Comparison of ENCODE assay signal across 21 cellular contexts in genomic region chr17:17400070-17400469, GRCh38.
A peak's percentile ranks its signal among the peaks of the same experiment; 100 is the strongest.
DNase-seq lines count a peak whose midpoint lies in the region; ATAC-seq, FAIRE-seq and TF ChIP-seq lines count a peak whose summit lies in the region.
"Had no signal": no experiment of that assay in that cellular context is flagged by ENCODE, and none has a peak within 500 bp of the region (broad histone marks: within the 10 kb centered on the region; RNA-seq: fewer than 3 reads in every experiment).

No MANE protein-coding gene starts in this region.

- no TSS peak for BruUV-seq in IMR-90 (replicated peaks; lab: Mats Ljungman, UMichigan)

- H4K20me1 ChIP-seq in IMR-90 (ENCODE audit: insufficient read depth, low read length) (no peaks in the 10 kb centered on the region), neural cell (ENCODE audit: insufficient read depth) (no peaks in the 10 kb centered on the region)

- H2BK5ac ChIP-seq in IMR-90 (ENCODE audit: low read depth, low read length, poor library complexity, severe bottlenecking): no peak overlapping the region

- 0 out of 2 replicates have a peak overlapping the region, but pooled peaks have one; percentile 13 for H2BK120ac ChIP-seq in IMR-90 (ENCODE audit: low read depth, low read length)

- FAIRE-seq in A549 (lab: Jason Lieb, UNC): peak; percentile 67
- FAIRE-seq in bronchial epithelial cell (lab: Jason Lieb, UNC): peak; percentile 13
- FAIRE-seq: GM19239, H54 had no signal

- intact Hi-C loops in IMR-90 (cut with micrococcal nuclease): no loop called here

- H3K9me3 ChIP-seq in A549 (no peaks in the 10 kb centered on the region), IMR-90 (ENCODE audit: control insufficient read depth, insufficient read depth, low read length) (no peaks in the 10 kb centered on the region; the same call in 1 of the 2 replicates), neural cell (ENCODE audit: low read length) (no peaks in the 10 kb centered on the region)
- H3K9me3 ChIP-seq: SJSA1 had no signal

- H2AK9ac ChIP-seq in IMR-90 (replicated peaks; ENCODE audit: low read depth, low read length, poor library complexity): peak overlapping the region; percentile 7

- peaks cover 2% of the 10 kb centered on the region for H3F3A ChIP-seq in neural cell (ENCODE audit: insufficient read depth, low read length, poor library complexity, severe bottlenecking)

- 74% methylated on average over 12 of the region's 12 CpGs for WGBS in A549 (ENCODE audit: missing lambda C conversion rate)
- WGBS in IMR-90 (ENCODE audit: extremely low coverage in 2 of 2, insufficient read length in 1 of 2), 2 experiments: 20% methylated on average over 1 of the region's 12 CpGs; no CpG with 5 or more reads in 1 of the 2 experiments

- H4K5ac ChIP-seq in IMR-90 (ENCODE audit: low read depth, low read length): no peak overlapping the region

- H3K23ac ChIP-seq in IMR-90 (ENCODE audit: low read depth, low read length): no peak overlapping the region

- TF ChIP-seq POLR2A in A549 (IDR thresholded peaks at IDR 0.05; ENCODE audit: low read length) (no peak), IMR-90 (IDR thresholded peaks at IDR 0.05; ENCODE audit: low read depth, low read length) (no peak)

- H2AFZ ChIP-seq in IMR-90 (replicated peaks; ENCODE audit: low read length, poor library complexity) (peak overlapping the region; percentile 65), neural cell (ENCODE audit: low read depth, low read length) (no peak overlapping the region)
- H2AFZ ChIP-seq: PC-9 had no signal

- no peaks in the 10 kb centered on the region for H3K79me1 ChIP-seq in IMR-90 (ENCODE audit: low read depth in 1 of 2, low read length in 2 of 2)

- 0 out of 2 replicates have a peak overlapping the region, but pooled peaks have one; percentile 54 for H2AK5ac ChIP-seq in IMR-90 (ENCODE audit: low read depth, low read length)

- in situ Hi-C loops in IMR-90 (cut with MboI; ENCODE audit: low sequenced_read_pairs): loop anchor here (5.0 kb wide), 1 partner anchor 52 kb away; no protein-coding TSS in a partner anchor
- in situ Hi-C loops in ACHN (cut with HindIII; ENCODE audit: low pct_ligation_motif_present, low pct_unique_long_range_greater_than_20kb, low sequenced_read_pairs): no loop called here

- ATAC-seq in A549: no peak
- ATAC-seq in IMR-90 (ENCODE audit: low read depth): no peak

- no peak overlapping the region for H4K8ac ChIP-seq in IMR-90 (ENCODE audit: low read depth in 2 of 2, low read length in 2 of 2)

- H3K4ac ChIP-seq in IMR-90 (ENCODE audit: low read depth, low read length): no peak overlapping the region

- TF ChIP-seq CTCF in A549 (IDR thresholded peaks at IDR 0.05) (no peak), IMR-90 (conservative IDR thresholded peaks at IDR 0.05; ENCODE audit: low read depth, low read length) (no peak), bronchial epithelial cell (IDR thresholded peaks at IDR 0.05; ENCODE audit: insufficient read depth, low read length, severe bottlenecking) (no peak), neural cell (IDR thresholded peaks at IDR 0.05; ENCODE audit: poor library complexity, severe bottlenecking) (no peak), GM10248 (IDR thresholded peaks at IDR 0.05; ENCODE audit: control extremely low read depth, extremely low read depth, low read depth, missing control alignments) (no peak)

- H3K9me1 ChIP-seq in IMR-90 (ENCODE audit: insufficient read depth, low read length): peaks cover 9% of the 10 kb centered on the region

- no peak overlapping the region for H3K56ac ChIP-seq in IMR-90 (ENCODE audit: extremely low read depth, insufficient read depth, low read length)

- H3K79me2 ChIP-seq in neural cell (replicated peaks; ENCODE audit: insufficient read depth, low read length): no peaks in the 10 kb centered on the region

- H3K27me3 ChIP-seq in IMR-90 (ENCODE audit: control insufficient read depth, insufficient read depth, low read length) (no peaks in the 10 kb centered on the region), bronchial epithelial cell (ENCODE audit: control insufficient read depth, insufficient read depth, low read length) (no peaks in the 10 kb centered on the region), neural cell (ENCODE audit: insufficient read depth, low read depth, low read length) (no peaks in the 10 kb centered on the region)
- H3K27me3 ChIP-seq: SJSA1 had no signal

- H3K4me3 ChIP-seq in A549: no peak overlapping the region
- H3K4me3 ChIP-seq in IMR-90 (ENCODE audit: insufficient read depth, low read depth, low read length): no peak overlapping the region
- no peak overlapping the region for H3K4me3 ChIP-seq in bronchial epithelial cell (ENCODE audit: low read depth, low read length)
- H3K4me3 ChIP-seq in neural cell (ENCODE audit: low read length): no peak overlapping the region
- H3K4me3 ChIP-seq: PC-9, SJSA1 had no signal

- H3K4me1 ChIP-seq in A549: peaks cover 6% of the 10 kb centered on the region; the same call in 1 of the 3 replicates
- peaks cover 11% of the 10 kb centered on the region for H3K4me1 ChIP-seq in IMR-90 (ENCODE audit: control insufficient read depth, insufficient read depth, low read length)

- TF ChIP-seq RAD21 in A549 (conservative IDR thresholded peaks at IDR 0.05 in 1 of 2, IDR thresholded peaks at IDR 0.05 in 1 of 2): no peak
- no peak for TF ChIP-seq RAD21 in IMR-90 (IDR thresholded peaks at IDR 0.05; ENCODE audit: low read length)
- TF ChIP-seq RAD21 in neural cell (conservative IDR thresholded peaks at IDR 0.05): no peak

- H3K9ac ChIP-seq in IMR-90 (ENCODE audit: low read depth, low read length): no peak overlapping the region
- no peak overlapping the region for H3K9ac ChIP-seq in neural cell (ENCODE audit: low read length)

- no peak overlapping the region for H3K14ac ChIP-seq in IMR-90 (replicated peaks; ENCODE audit: low read depth, low read length)

- no peak overlapping the region for H3K18ac ChIP-seq in IMR-90 (ENCODE audit: low read depth, low read length)

- H3K36me3 ChIP-seq in IMR-90 (ENCODE audit: control insufficient read depth, insufficient read depth, low read length): no peaks in the 10 kb centered on the region
- H3K36me3 ChIP-seq in bronchial epithelial cell (ENCODE audit: control insufficient read depth, insufficient read depth, low read length): no peaks in the 10 kb centered on the region
- H3K36me3 ChIP-seq in neural cell (ENCODE audit: insufficient read depth, low read length): no peaks in the 10 kb centered on the region
- H3K36me3 ChIP-seq: SJSA1 had no signal

- dilution Hi-C loops in IMR-90 (cut with HindIII; ENCODE audit: low sequenced_read_pairs, unreplicated experiment): no loop called here

- DNase-seq in A549 (ENCODE audit: low read depth in 1 of 2, low spot score in 1 of 2) (no peak), IMR-90 (no peak), bronchial epithelial cell (ENCODE audit: low read depth) (no peak), NCI-H2196 treated with DMSO at 0.1 percent for 48 hours (lab: John Stamatoyannopoulos, UW; ENCODE audit: unreplicated experiment) (no peak), GM10248 (ENCODE audit: extremely low spot score) (no peak), C1 segment of cervical spinal cord (lab: John Stamatoyannopoulos, UW) (no peak), ACHN (no peak)
- DNase-seq: AML-193, Calu3, DMS79 treated with DMSO at 0.1 percent for 48 hours, KG1, MM.1S, NCI-H2029 treated with DMSO at 0.1 percent for 48 hours, NCI-H2227 treated with DMSO at 0.1 percent for 48 hours, NCI-H526 treated with DMSO at 0.1 percent for 48 hours, PC-9, Right ventricle myocardium superior had no signal

- TF ChIP-seq EP300 in A549 (IDR thresholded peaks at IDR 0.05) (no peak), neural cell (conservative IDR thresholded peaks at IDR 0.05; ENCODE audit: poor library complexity, severe bottlenecking) (no peak)

- H4K91ac ChIP-seq in IMR-90 (ENCODE audit: insufficient read depth, low read depth, low read length): no peak overlapping the region

- CTCF ChIA-PET in A549 (lab: Yijun Ruan, JAX): interaction anchor here (0.7 to 1.3 kb wide), 4 partner anchors 8 to 19 kb away, joined by 3 to 4 read pairs (median 3); no protein-coding TSS in a partner anchor
- CTCF ChIA-PET in IMR-90 (lab: Yijun Ruan, JAX): interaction anchor here (0.7 kb wide), 1 partner anchor 19 kb away, joined by 3 read pairs; no protein-coding TSS in a partner anchor
- CTCF ChIA-PET in GM10248 (lab: Yijun Ruan, JAX): no interaction called here

- H3K9me2 ChIP-seq in neural cell (ENCODE audit: insufficient read depth, low read length): no peaks in the 10 kb centered on the region

- no peak overlapping the region for H3K4me2 ChIP-seq in A549
- no peak overlapping the region for H3K4me2 ChIP-seq in IMR-90 (ENCODE audit: low read depth, low read length)
- no peak overlapping the region for H3K4me2 ChIP-seq in neural cell (ENCODE audit: low read length)
- H3K4me2 ChIP-seq: PC-9 had no signal

- H3K27ac ChIP-seq in A549 (no peak overlapping the region), IMR-90 (ENCODE audit: insufficient read depth, low read length) (no peak overlapping the region), neural cell (ENCODE audit: low read length) (peak overlapping the region; percentile 77)
- H3K27ac ChIP-seq: PC-9, SJSA1 had no signal

- H2BK20ac ChIP-seq in IMR-90 (ENCODE audit: low read depth, low read length): no peak overlapping the region

- peak overlapping the region; percentile 83; the same call in 2 of the 3 replicates for H2BK15ac ChIP-seq in IMR-90 (ENCODE audit: low read depth, low read length)

- POLR2A ChIA-PET in A549 (lab: Yijun Ruan, JAX) (no interaction called here), IMR-90 (lab: Charles Lee; ENCODE audit: unreplicated experiment) (no interaction called here), GM10248 (lab: Yijun Ruan, JAX) (no interaction called here)

TF ChIP-seq in A549, 52 proteins besides CTCF, POLR2A, EP300 and RAD21:
- no peak for TF ChIP-seq FOSB (CRISPR knock-in tag; IDR thresholded peaks at IDR 0.05)
- TF ChIP-seq POLR2AphosphoS2 (conservative IDR thresholded peaks at IDR 0.05; ENCODE audit: low read length): no peak
- no peak for TF ChIP-seq SMC3 (IDR thresholded peaks at IDR 0.05)

TF ChIP-seq in IMR-90, 13 proteins besides CTCF, POLR2A, EP300 and RAD21:
- no peak for TF ChIP-seq MXI1 (IDR thresholded peaks at IDR 0.05; ENCODE audit: borderline replicate concordance, low read depth, low read length)
